Comparison of ENCODE assay signal across 21 cellular contexts in the genomic region with DNA sequence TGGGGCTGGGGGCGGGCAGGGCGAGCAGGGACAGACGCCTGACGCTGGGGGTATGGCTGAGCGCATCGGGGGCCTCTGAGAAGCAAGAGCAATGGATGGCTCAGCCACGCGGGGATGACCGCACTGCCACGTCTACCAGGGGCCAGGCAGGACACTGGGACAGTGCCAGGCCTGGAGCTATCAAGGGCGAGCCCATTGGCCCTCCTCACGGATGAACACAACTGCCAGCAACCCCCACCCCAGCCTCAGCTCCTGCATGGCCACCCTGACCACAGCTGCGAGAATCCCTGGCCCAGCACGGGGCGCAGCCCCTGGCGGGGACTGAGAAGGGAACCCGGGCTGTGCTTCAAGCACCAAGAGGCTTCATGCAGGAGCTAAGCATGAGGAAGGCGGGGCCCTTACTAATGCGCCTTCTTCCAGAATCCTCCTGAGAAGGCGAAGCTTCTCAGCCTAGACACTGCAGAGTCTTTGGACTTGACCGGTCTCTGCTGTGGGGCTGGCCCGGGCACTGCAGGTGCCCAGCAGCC.
"Had no signal": no experiment of that assay in that cellular context is flagged by ENCODE, and none has a peak within 500 bp of the region (broad histone marks: within the 10 kb centered on the region; RNA-seq: fewer than 3 reads in every experiment).

No MANE protein-coding gene starts in this region.

- FAIRE-seq: HTR-8/SVneo, K562 had no signal

- H3K4me3 ChIP-seq: K562 had no signal

- H3K27ac ChIP-seq: HL-60, KMS-11, RWPE1 had no signal

- H3K9me3 ChIP-seq: SK-N-SH had no signal

- H3K9ac ChIP-seq: KMS-11, SK-N-SH had no signal

- H3K4me2 ChIP-seq: KMS-11, SK-N-SH had no signal

- ATAC-seq: K562 had no signal

- DNase-seq: Kasumi-1, MM.1S, NCI-H1048, NCI-H1105, NCI-H1436 treated with DMSO at 0.1 percent for 48 hours, NCI-H1694, NCI-H187 treated with DMSO at 0.1 percent for 48 hours, NCI-H2029 treated with DMSO at 0.1 percent for 48 hours, NCI-H2107, NCI-H2227 treated with DMSO at 0.1 percent for 48 hours, NCI-H524, NCI-H526 treated with DMSO at 0.1 percent for 48 hours, NCI-H774, SHP77, SK-N-SH, SW 1271 had no signal
